1 cellular context compared by ENCODE assay signal in genomic region chr9:19102631-19103345, GRCh38.
TF ChIP-seq lines count a peak whose summit lies in the region.

Gene HAUS6, minus strand, starts transcription at chr9:19102904. Its CDS starts 253 bp downstream, at chr9:19102651.

TF ChIP-seq in HepG2, 621 proteins besides CTCF, POLR2A, EP300 and RAD21 (continued from another document and continues in another):
- 0 out of 2 replicates have a peak, but pooled peaks have one; percentile 57 for TF ChIP-seq SNAPC4 (CRISPR knock-in tag; IDR thresholded peaks at IDR 0.05)
- TF ChIP-seq RBFOX2 (IDR thresholded peaks at IDR 0.05; ENCODE audit: low read depth, low read length): peak; percentile 84
- TF ChIP-seq ZNF530 (CRISPR knock-in tag; IDR thresholded peaks at IDR 0.05; ENCODE audit: low read depth): no peak
- no peak for TF ChIP-seq ZNF850 (CRISPR knock-in tag; conservative IDR thresholded peaks at IDR 0.05)
- no peak for TF ChIP-seq FIP1L1 (IDR thresholded peaks at IDR 0.05; ENCODE audit: borderline replicate concordance, insufficient read depth, low read depth, low read length)
- 0 out of 2 replicates have a peak, but pooled peaks have one; percentile 43 for TF ChIP-seq ZBTB2 (CRISPR knock-in tag; IDR thresholded peaks at IDR 0.05; ENCODE audit: low read depth)
- TF ChIP-seq PHF21A (CRISPR knock-in tag; IDR thresholded peaks at IDR 0.05): peak; percentile 4; the same call in 1 of the 2 replicates
- no peak for TF ChIP-seq ZNF720 (CRISPR knock-in tag; IDR thresholded peaks at IDR 0.05)
- 0 out of 2 replicates have a peak, but pooled peaks have one; percentile 8 for TF ChIP-seq ZNF644 (CRISPR knock-in tag; IDR thresholded peaks at IDR 0.05; ENCODE audit: low read depth)
- peak; percentile 77; the same call in 1 of the 2 replicates for TF ChIP-seq BRD4 (CRISPR knock-in tag; IDR thresholded peaks at IDR 0.05)
- peak; percentile 91 for TF ChIP-seq ZFP90 (CRISPR knock-in tag; IDR thresholded peaks at IDR 0.05; ENCODE audit: borderline replicate concordance)
- TF ChIP-seq DMTF1 (CRISPR knock-in tag; IDR thresholded peaks at IDR 0.05): no peak
- TF ChIP-seq CHCHD3 (CRISPR knock-in tag; IDR thresholded peaks at IDR 0.05): no peak
- TF ChIP-seq ZFP91 (CRISPR knock-in tag; IDR thresholded peaks at IDR 0.05; ENCODE audit: borderline replicate concordance): peak; percentile 82; the same call in 1 of the 2 replicates
- no peak for TF ChIP-seq THYN1 (CRISPR knock-in tag; IDR thresholded peaks at IDR 0.05; ENCODE audit: borderline replicate concordance, low read depth)
- 0 out of 2 replicates have a peak, but pooled peaks have one; percentile 39 for TF ChIP-seq ATF2 (CRISPR knock-in tag; IDR thresholded peaks at IDR 0.05)
- peak; percentile 27; the same call in 1 of the 2 replicates for TF ChIP-seq HNF4G (IDR thresholded peaks at IDR 0.05; ENCODE audit: borderline replicate concordance, low read depth, low read length)
- TF ChIP-seq HNF4G (CRISPR knock-in tag; IDR thresholded peaks at IDR 0.05; ENCODE audit: borderline replicate concordance, low read depth): no peak
- TF ChIP-seq ZNF784 (CRISPR knock-in tag; IDR thresholded peaks at IDR 0.05; ENCODE audit: borderline replicate concordance): no peak
- TF ChIP-seq HBP1 (CRISPR knock-in tag; IDR thresholded peaks at IDR 0.05; ENCODE audit: low read depth): peak; percentile 88
- peak; percentile 84 for TF ChIP-seq ZNF691 (CRISPR knock-in tag; IDR thresholded peaks at IDR 0.05; ENCODE audit: borderline replicate concordance, low read depth)
- TF ChIP-seq YY1 (IDR thresholded peaks at IDR 0.05; ENCODE audit: insufficient read depth, insufficient replicate concordance, low read depth, low read length): peak; percentile 69
- TF ChIP-seq MED13 (CRISPR knock-in tag; IDR thresholded peaks at IDR 0.05): no peak
- no peak for TF ChIP-seq ZNF777 (CRISPR knock-in tag; IDR thresholded peaks at IDR 0.05)
- peak; percentile 49; the same call in 1 of the 2 replicates for TF ChIP-seq SPEN (CRISPR knock-in tag; IDR thresholded peaks at IDR 0.05; ENCODE audit: low read depth)
- peak; percentile 93 for TF ChIP-seq SAP130 (CRISPR knock-in tag; IDR thresholded peaks at IDR 0.05; ENCODE audit: low read depth)
- no peak for TF ChIP-seq SMAD9 (CRISPR knock-in tag; IDR thresholded peaks at IDR 0.05)
- peak; percentile 66 for TF ChIP-seq TEAD3 (CRISPR knock-in tag; optimal IDR thresholded peaks at IDR 0.05; ENCODE audit: borderline replicate concordance)
- no peak for TF ChIP-seq ZNF740 (CRISPR knock-in tag; IDR thresholded peaks at IDR 0.05)
- TF ChIP-seq AKNA (CRISPR knock-in tag; IDR thresholded peaks at IDR 0.05; ENCODE audit: borderline replicate concordance): no peak
- TF ChIP-seq RXRA (CRISPR knock-in tag; IDR thresholded peaks at IDR 0.05): peak; percentile 48; the same call in 1 of the 2 replicates
- TF ChIP-seq PHF8 (CRISPR knock-in tag; IDR thresholded peaks at IDR 0.05): peak; percentile 78
- TF ChIP-seq HCFC1 (IDR thresholded peaks at IDR 0.05; ENCODE audit: low read depth, low read length): peak; percentile 86
- TF ChIP-seq ZNF160 (CRISPR knock-in tag; IDR thresholded peaks at IDR 0.05): 0 out of 2 replicates have a peak, but pooled peaks have one; percentile 46
- peak; percentile 40; the same call in 1 of the 2 replicates for TF ChIP-seq ZNF782 (CRISPR knock-in tag; IDR thresholded peaks at IDR 0.05; ENCODE audit: borderline replicate concordance)
- TF ChIP-seq KLF6 (CRISPR knock-in tag; IDR thresholded peaks at IDR 0.05): 0 out of 2 replicates have a peak, but pooled peaks have one; percentile 64
- TF ChIP-seq SKI (IDR thresholded peaks at IDR 0.05; ENCODE audit: partially characterized antibody): no peak
- no peak for TF ChIP-seq PHF5A (CRISPR knock-in tag; IDR thresholded peaks at IDR 0.05; ENCODE audit: low read depth, unreplicated experiment)
